ENCODE assay signal across 1 cellular context in the genomic region with DNA sequence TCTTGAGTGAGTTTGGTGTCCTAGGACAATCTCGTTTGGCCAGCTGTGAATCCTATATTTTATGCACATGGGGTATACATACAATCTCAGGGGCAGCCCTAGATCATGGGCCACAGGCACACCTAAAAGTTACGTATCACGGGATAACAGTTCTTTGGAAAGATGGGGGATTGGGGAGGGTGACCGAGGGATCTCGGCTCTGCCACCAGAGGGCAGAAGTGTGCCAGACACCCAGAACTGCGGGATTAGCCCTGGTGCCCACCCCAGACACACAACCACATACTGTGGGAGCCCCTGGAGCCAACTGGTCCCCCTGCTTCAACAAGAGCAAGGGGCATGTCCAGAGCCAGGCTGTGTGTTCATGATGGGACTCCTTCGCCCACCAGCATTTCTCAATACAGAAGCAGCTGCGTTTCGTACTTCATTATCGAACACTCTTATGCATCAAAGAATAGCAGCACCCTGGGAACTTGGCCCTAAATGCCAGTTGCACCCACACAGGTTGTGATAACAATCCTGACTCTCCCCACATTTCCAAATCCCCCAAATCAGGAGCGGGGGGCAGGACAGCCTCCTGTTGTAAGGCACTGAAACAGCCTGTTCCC.
TF ChIP-seq lines count a peak whose summit lies in the region.

No MANE protein-coding gene starts in this region.

TF ChIP-seq in GM23338, 12 proteins besides CTCF, POLR2A, EP300 and RAD21 (continued from another document):
- TF ChIP-seq, protein P1, sequence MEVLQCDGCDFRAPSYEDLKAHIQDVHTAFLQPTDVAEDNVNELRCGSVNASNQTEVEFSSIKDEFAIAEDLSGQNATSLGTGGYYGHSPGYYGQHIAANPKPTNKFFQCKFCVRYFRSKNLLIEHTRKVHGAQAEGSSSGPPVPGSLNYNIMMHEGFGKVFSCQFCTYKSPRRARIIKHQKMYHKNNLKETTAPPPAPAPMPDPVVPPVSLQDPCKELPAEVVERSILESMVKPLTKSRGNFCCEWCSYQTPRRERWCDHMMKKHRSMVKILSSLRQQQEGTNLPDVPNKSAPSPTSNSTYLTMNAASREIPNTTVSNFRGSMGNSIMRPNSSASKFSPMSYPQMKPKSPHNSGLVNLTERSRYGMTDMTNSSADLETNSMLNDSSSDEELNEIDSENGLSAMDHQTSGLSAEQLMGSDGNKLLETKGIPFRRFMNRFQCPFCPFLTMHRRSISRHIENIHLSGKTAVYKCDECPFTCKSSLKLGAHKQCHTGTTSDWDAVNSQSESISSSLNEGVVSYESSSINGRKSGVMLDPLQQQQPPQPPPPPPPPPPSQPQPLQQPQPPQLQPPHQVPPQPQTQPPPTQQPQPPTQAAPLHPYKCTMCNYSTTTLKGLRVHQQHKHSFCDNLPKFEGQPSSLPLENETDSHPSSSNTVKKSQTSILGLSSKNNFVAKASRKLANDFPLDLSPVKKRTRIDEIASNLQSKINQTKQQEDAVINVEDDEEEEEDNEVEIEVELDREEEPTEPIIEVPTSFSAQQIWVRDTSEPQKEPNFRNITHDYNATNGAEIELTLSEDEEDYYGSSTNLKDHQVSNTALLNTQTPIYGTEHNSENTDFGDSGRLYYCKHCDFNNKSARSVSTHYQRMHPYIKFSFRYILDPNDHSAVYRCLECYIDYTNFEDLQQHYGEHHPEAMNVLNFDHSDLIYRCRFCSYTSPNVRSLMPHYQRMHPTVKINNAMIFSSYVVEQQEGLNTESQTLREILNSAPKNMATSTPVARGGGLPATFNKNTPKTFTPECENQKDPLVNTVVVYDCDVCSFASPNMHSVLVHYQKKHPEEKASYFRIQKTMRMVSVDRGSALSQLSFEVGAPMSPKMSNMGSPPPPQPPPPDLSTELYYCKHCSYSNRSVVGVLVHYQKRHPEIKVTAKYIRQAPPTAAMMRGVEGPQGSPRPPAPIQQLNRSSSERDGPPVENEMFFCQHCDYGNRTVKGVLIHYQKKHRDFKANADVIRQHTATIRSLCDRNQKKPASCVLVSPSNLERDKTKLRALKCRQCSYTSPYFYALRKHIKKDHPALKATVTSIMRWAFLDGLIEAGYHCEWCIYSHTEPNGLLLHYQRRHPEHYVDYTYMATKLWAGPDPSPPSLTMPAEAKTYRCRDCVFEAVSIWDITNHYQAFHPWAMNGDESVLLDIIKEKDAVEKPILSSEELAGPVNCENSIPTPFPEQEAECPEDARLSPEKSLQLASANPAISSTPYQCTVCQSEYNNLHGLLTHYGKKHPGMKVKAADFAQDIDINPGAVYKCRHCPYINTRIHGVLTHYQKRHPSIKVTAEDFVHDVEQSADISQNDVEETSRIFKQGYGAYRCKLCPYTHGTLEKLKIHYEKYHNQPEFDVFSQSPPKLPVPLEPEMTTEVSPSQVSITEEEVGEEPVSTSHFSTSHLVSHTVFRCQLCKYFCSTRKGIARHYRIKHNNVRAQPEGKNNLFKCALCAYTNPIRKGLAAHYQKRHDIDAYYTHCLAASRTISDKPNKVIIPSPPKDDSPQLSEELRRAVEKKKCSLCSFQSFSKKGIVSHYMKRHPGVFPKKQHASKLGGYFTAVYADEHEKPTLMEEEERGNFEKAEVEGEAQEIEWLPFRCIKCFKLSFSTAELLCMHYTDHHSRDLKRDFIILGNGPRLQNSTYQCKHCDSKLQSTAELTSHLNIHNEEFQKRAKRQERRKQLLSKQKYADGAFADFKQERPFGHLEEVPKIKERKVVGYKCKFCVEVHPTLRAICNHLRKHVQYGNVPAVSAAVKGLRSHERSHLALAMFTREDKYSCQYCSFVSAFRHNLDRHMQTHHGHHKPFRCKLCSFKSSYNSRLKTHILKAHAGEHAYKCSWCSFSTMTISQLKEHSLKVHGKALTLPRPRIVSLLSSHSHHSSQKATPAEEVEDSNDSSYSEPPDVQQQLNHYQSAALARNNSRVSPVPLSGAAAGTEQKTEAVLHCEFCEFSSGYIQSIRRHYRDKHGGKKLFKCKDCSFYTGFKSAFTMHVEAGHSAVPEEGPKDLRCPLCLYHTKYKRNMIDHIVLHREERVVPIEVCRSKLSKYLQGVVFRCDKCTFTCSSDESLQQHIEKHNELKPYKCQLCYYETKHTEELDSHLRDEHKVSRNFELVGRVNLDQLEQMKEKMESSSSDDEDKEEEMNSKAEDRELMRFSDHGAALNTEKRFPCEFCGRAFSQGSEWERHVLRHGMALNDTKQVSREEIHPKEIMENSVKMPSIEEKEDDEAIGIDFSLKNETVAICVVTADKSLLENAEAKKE (CRISPR knock-in tag; IDR thresholded peaks at IDR 0.05): no peak
- no peak for TF ChIP-seq NANOG (IDR thresholded peaks at IDR 0.05; ENCODE audit: borderline replicate concordance)
- TF ChIP-seq ETS1 (IDR thresholded peaks at IDR 0.05): no peak
